Comparison of ENCODE assay signal across 1 cellular context in genomic region chr11:72080326-72081183, GRCh38.
A peak's percentile ranks its signal among the peaks of the same experiment; 100 is the strongest.
TF ChIP-seq lines count a peak whose summit lies in the region.

A gene with protein sequence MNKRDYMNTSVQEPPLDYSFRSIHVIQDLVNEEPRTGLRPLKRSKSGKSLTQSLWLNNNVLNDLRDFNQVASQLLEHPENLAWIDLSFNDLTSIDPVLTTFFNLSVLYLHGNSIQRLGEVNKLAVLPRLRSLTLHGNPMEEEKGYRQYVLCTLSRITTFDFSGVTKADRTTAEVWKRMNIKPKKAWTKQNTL (plus strand): TSS chr11:72080850. CDS start chr11:72089084, 8,234 bp downstream.
TSS of gene NUMA1 (minus strand) at chr11:72080542. CDS start at chr11:72035943, 44,599 bp downstream.

TF ChIP-seq in WTC11, 78 proteins besides CTCF, POLR2A, EP300 and RAD21 (continued from another document):
- TF ChIP-seq, protein P1, sequence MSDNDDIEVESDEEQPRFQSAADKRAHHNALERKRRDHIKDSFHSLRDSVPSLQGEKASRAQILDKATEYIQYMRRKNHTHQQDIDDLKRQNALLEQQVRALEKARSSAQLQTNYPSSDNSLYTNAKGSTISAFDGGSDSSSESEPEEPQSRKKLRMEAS (CRISPR knock-in tag; IDR thresholded peaks at IDR 0.05), result peak; percentile 83
- TF ChIP-seq, protein P2, sequence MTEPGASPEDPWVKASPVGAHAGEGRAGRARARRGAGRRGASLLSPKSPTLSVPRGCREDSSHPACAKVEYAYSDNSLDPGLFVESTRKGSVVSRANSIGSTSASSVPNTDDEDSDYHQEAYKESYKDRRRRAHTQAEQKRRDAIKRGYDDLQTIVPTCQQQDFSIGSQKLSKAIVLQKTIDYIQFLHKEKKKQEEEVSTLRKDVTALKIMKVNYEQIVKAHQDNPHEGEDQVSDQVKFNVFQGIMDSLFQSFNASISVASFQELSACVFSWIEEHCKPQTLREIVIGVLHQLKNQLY (CRISPR knock-in tag; IDR thresholded peaks at IDR 0.05), result no peak
- TF ChIP-seq NFATC4 (CRISPR knock-in tag; IDR thresholded peaks at IDR 0.05), result no peak
- TF ChIP-seq PRDM15 (CRISPR knock-in tag; IDR thresholded peaks at IDR 0.05), result no peak
- no peak for TF ChIP-seq CDX4 (CRISPR knock-in tag; IDR thresholded peaks at IDR 0.05; ENCODE audit: borderline replicate concordance)
- TF ChIP-seq IRF1 (CRISPR knock-in tag; IDR thresholded peaks at IDR 0.05), result no peak
- TF ChIP-seq JUN (CRISPR knock-in tag; IDR thresholded peaks at IDR 0.05), result no peak
- TF ChIP-seq HMGA2 (CRISPR knock-in tag; IDR thresholded peaks at IDR 0.05), result no peak
- no peak for TF ChIP-seq GTF2I (CRISPR knock-in tag; conservative IDR thresholded peaks at IDR 0.05)
- no peak for TF ChIP-seq TCF7 (CRISPR knock-in tag; IDR thresholded peaks at IDR 0.05; ENCODE audit: low read depth)
- TF ChIP-seq TEAD4 (CRISPR knock-in tag; IDR thresholded peaks at IDR 0.05), result no peak
- TF ChIP-seq EMX1 (CRISPR knock-in tag; IDR thresholded peaks at IDR 0.05), result no peak
- TF ChIP-seq SOX15 (CRISPR knock-in tag; IDR thresholded peaks at IDR 0.05), result no peak
- no peak for TF ChIP-seq ZNF423 (CRISPR knock-in tag; IDR thresholded peaks at IDR 0.05)
- peak; percentile 92 for TF ChIP-seq SP1 (CRISPR knock-in tag; conservative IDR thresholded peaks at IDR 0.05)
- no peak for TF ChIP-seq MXD4 (CRISPR knock-in tag; IDR thresholded peaks at IDR 0.05; ENCODE audit: borderline replicate concordance)
- no peak for TF ChIP-seq IRF2 (CRISPR knock-in tag; IDR thresholded peaks at IDR 0.05; ENCODE audit: borderline replicate concordance, low read depth)
TF ChIP-seq in WTC11: peak in this region for 15.
